Comparison of ENCODE assay signal across 9 cellular contexts in genomic region chr2:191845876-191846786, GRCh38. TPM values are rescaled to one million over a fixed set of nuclear protein-coding genes. Genes with fewer than 3 reads are reported as not detected.
DNase-seq lines count a peak whose midpoint lies in the region; ATAC-seq and TF ChIP-seq lines count a peak whose summit lies in the region.
"Had no signal": no experiment of that assay in that cellular context is flagged by ENCODE, and none has a peak within 500 bp of the region (broad histone marks: within the 10 kb centered on the region; RNA-seq: fewer than 3 reads in every experiment).

No MANE protein-coding gene starts in this region.

- no peaks in the 10 kb centered on the region for H3K9me3 ChIP-seq in lung (ENCODE audit: control insufficient read depth in 2 of 2, insufficient read depth in 1 of 2, low read length in 1 of 2)
- no peaks in the 10 kb centered on the region for H3K9me3 ChIP-seq in upper lobe of left lung

- no peak for ATAC-seq in activated CD4-positive, alpha-beta T cell treated with anti-CD3 and anti-CD28 coated beads for 36 hours
- peak; percentile 14 for ATAC-seq in lung (ENCODE audit: insufficient read depth, low FRiP score)
- ATAC-seq in upper lobe of left lung (ENCODE audit: low FRiP score in 2 of 2) = peak; percentile 53 to 70

- H3K36me3 ChIP-seq in lung (ENCODE audit: control insufficient read depth in 2 of 2, insufficient read depth in 2 of 2, low read length in 2 of 2) (no peaks in the 10 kb centered on the region), upper lobe of left lung (peaks cover 0 to 19% (median 0%) of the 10 kb centered on the region in 4 donors)

- no peak overlapping the region for H3K4me3 Mint-ChIP-seq in activated CD4-positive, alpha-beta T cell treated with anti-CD3 and anti-CD28 coated beads for 36 hours

- TF ChIP-seq EP300 in upper lobe of left lung (IDR thresholded peaks at IDR 0.05) = no peak

- no peaks in the 10 kb centered on the region for H3K27me3 ChIP-seq in lung (ENCODE audit: control insufficient read depth, insufficient read depth)
- H3K27me3 ChIP-seq in upper lobe of left lung = no peaks in the 10 kb centered on the region

- H3K4me3 ChIP-seq in cardiac fibroblast (replicated peaks in 1 of 2; ENCODE audit: low read depth in 2 of 2, low read length in 2 of 2) (peak overlapping the region; percentile 41 to 56), lung (peak overlapping the region; percentile 72), upper lobe of left lung (peak overlapping the region; percentile 49 to 68 (median 64))
- H3K4me3 ChIP-seq: SK-N-MC had no signal

- TF ChIP-seq POLR2A in upper lobe of left lung (IDR thresholded peaks at IDR 0.05) = no peak

- no peaks in the 10 kb centered on the region for H3K4me1 Mint-ChIP-seq in activated CD4-positive, alpha-beta T cell treated with anti-CD3 and anti-CD28 coated beads for 36 hours

- H3K4me1 ChIP-seq in lung (ENCODE audit: control insufficient read depth in 2 of 2, insufficient read depth in 2 of 2, low read length in 2 of 2) (peaks cover 2 to 21% of the 10 kb centered on the region in 2 donors), upper lobe of left lung (peaks cover 15 to 38% (median 23%) of the 10 kb centered on the region in 4 donors)

- no peak overlapping the region for H3K27ac Mint-ChIP-seq in activated CD4-positive, alpha-beta T cell treated with anti-CD3 and anti-CD28 coated beads for 36 hours

- POLR2A ChIA-PET in activated CD4-positive, alpha-beta T cell treated with anti-CD3 and anti-CD28 coated beads for 36 hours (lab: Charles Lee) = no interaction called here

- H3K27ac ChIP-seq in lung (ENCODE audit: low read depth in 1 of 2, low read length in 1 of 2) (peak overlapping the region; percentile 95 to 96), upper lobe of left lung (peak overlapping the region; percentile 89 to 95 (median 92))
- H3K27ac ChIP-seq: SK-N-MC had no signal

- CTCF ChIA-PET in activated CD4-positive, alpha-beta T cell treated with anti-CD3 and anti-CD28 coated beads for 36 hours (lab: Charles Lee) = interaction anchor here (1.4 to 1.5 kb wide), 2 partner anchors 10 to 317 kb away, joined by 3 to 6 read pairs; no protein-coding TSS in a partner anchor

- TF ChIP-seq CTCF in cardiac fibroblast (IDR thresholded peaks at IDR 0.05; ENCODE audit: low read depth, low read length) (no peak), lung (IDR thresholded peaks at IDR 0.05; ENCODE audit: control extremely low read depth, extremely low read depth) (no peak), upper lobe of left lung (IDR thresholded peaks at IDR 0.05) (no peak)

- H3K27me3 Mint-ChIP-seq in activated CD4-positive, alpha-beta T cell treated with anti-CD3 and anti-CD28 coated beads for 36 hours = peaks cover 32% of the 10 kb centered on the region

- intact Hi-C loops in activated CD4-positive, alpha-beta T cell treated with anti-CD3 and anti-CD28 coated beads for 36 hours (cut with DNase I, micrococcal nuclease) = no loop called here

- WGBS in lung, 2 donors = 14 to 15% methylated on average over 27 of the region's 27 CpGs
- WGBS in upper lobe of left lung, 2 donors = 5 to 12% methylated on average over 7 to 25 of the region's 27 CpGs

- H3K9me3 Mint-ChIP-seq in activated CD4-positive, alpha-beta T cell treated with anti-CD3 and anti-CD28 coated beads for 36 hours (ENCODE audit: low read depth) = no peaks in the 10 kb centered on the region

- DNase-seq in activated CD4-positive, alpha-beta T cell treated with anti-CD3 and anti-CD28 coated beads for 36 hours = peak; percentile 6
- DNase-seq in activated CD4-positive, alpha-beta T cell treated with anti-CD3 and anti-CD28 coated beads, Interleukin-2, amount 50 U/mL, for 4 hours = no peak
- DNase-seq in cardiac fibroblast (ENCODE audit: low read depth in 2 of 2) = no peak
- DNase-seq in lung (ENCODE audit: low spot score) = peak; percentile 63
- DNase-seq in upper lobe of left lung = peak; percentile 52 to 85
- DNase-seq in T1000 (lab: John Stamatoyannopoulos, UW) = no peak
- no peak for DNase-seq in NCI-H510A treated with DMSO at 0.1 percent for 48 hours (lab: John Stamatoyannopoulos, UW)
- no peak for DNase-seq in activated CD8-positive, alpha-beta memory T cell treated with anti-CD3 and anti-CD28 coated beads for 24 hours

- no peaks in the 10 kb centered on the region for H3K36me3 Mint-ChIP-seq in activated CD4-positive, alpha-beta T cell treated with anti-CD3 and anti-CD28 coated beads for 36 hours (ENCODE audit: low read depth)

RNA-seq across cellular contexts. Expression of gene CAVIN2, which starts 0.8 kb away (rescaled TPM):
- total RNA-seq in activated CD4-positive, alpha-beta T cell treated with anti-CD3 and anti-CD28 coated beads for 36 hours = not detected
- total RNA-seq in lung (100 to 1,000 TPM; 141 to 160 TPM), upper lobe of left lung (100 to 1,000 TPM in 5 of 6 donors, 10 to 100 TPM in 1; 44.0 to 268 (median 173) TPM)
- 10 to 100 TPM; 55.1 to 67.5 TPM for polyA plus RNA-seq in lung

Comparison
In these comparisons a context has a peak if more than half of its experiments do, and no peak if none do; other contexts are left out.
1. DNase-seq: peak in activated CD4-positive, alpha-beta T cell treated with anti-CD3 and anti-CD28 coated beads for 36 hours (single experiment), lung (single experiment) and upper lobe of left lung (2 of 2); none in activated CD4-positive, alpha-beta T cell treated with anti-CD3 and anti-CD28 coated beads, Interleukin-2, amount 50 U/mL, for 4 hours (0 of 2), cardiac fibroblast (0 of 2), T1000 (single experiment), NCI-H510A treated with DMSO at 0.1 percent for 48 hours (single experiment) and activated CD8-positive, alpha-beta memory T cell treated with anti-CD3 and anti-CD28 coated beads for 24 hours (single experiment).
2. RNA of gene CAVIN2, which starts 0.8 kb away (total RNA-seq): 44.0 to 268 TPM in upper lobe of left lung and 141 to 160 TPM in lung; not detected in activated CD4-positive, alpha-beta T cell treated with anti-CD3 and anti-CD28 coated beads for 36 hours; every median in the first group is over 10 times any median in the second.
3. Peak in every context shown above with its lines, with median percentiles within 50 percentile points of each other: H3K4me3 ChIP-seq.